32 cellular contexts compared by ENCODE assay signal in genomic region chr3:70312336-70312735, GRCh38. TPM values are rescaled to one million over a fixed set of nuclear protein-coding genes. Genes with fewer than 3 reads are reported as not detected.
"Had no signal": no experiment of that assay in that cellular context is flagged by ENCODE, and none has a peak within 500 bp of the region (broad histone marks: within the 10 kb centered on the region; RNA-seq: fewer than 3 reads in every experiment).

Gene MDFIC2 (minus strand): TSS chr3:70312638. CDS start chr3:70311973, 665 bp downstream.

- H3K4me1 ChIP-seq: heart left ventricle, right atrium auricular region, suprapubic skin, tibial nerve, uterus had no signal

- H3K27me3 Mint-ChIP-seq: activated CD4-positive, alpha-beta memory T cell treated with anti-CD3 and anti-CD28 coated beads for 36 hours; activated CD4-positive, alpha-beta T cell treated with anti-CD3 and anti-CD28 coated beads, Interleukin-2, amount 10 ng/mL, durations not matched to agents 24 days and 14 days; activated naive CD8-positive, alpha-beta T cell treated with anti-CD3 and anti-CD28 coated beads, Interleukin-2, amount 50 U/mL, for 24 hours; activated T-cell treated with anti-CD3 and anti-CD28 coated beads, Interleukin-2, amount 50 U/mL, for 24 hours had no signal

- H3K36me3 Mint-ChIP-seq: activated CD4-positive, alpha-beta memory T cell treated with anti-CD3 and anti-CD28 coated beads for 36 hours; naive thymus-derived CD8-positive, alpha-beta T cell had no signal

- ATAC-seq: activated naive CD8-positive, alpha-beta T cell treated with anti-CD3 and anti-CD28 coated beads, Interleukin-2, amount 50 U/mL, for 24 hours; esophagus mucosa; heart left ventricle; left ventricle myocardium superior; naive thymus-derived CD8-positive, alpha-beta T cell; T-helper 17 cell had no signal

- H3K36me3 ChIP-seq: heart left ventricle, right atrium auricular region, suprapubic skin, tibial nerve, uterus, WERI-Rb-1 had no signal

- H3K27ac Mint-ChIP-seq: activated CD4-positive, alpha-beta memory T cell treated with anti-CD3 and anti-CD28 coated beads for 36 hours; activated CD4-positive, alpha-beta T cell treated with anti-CD3 and anti-CD28 coated beads, Interleukin-2, amount 10 ng/mL, durations not matched to agents 24 days and 14 days; activated naive CD8-positive, alpha-beta T cell treated with anti-CD3 and anti-CD28 coated beads, Interleukin-2, amount 50 U/mL, for 24 hours; activated T-cell treated with anti-CD3 and anti-CD28 coated beads, Interleukin-2, amount 50 U/mL, for 24 hours; naive thymus-derived CD8-positive, alpha-beta T cell; T-helper 17 cell had no signal

- H3K4me2 ChIP-seq: smooth muscle cell had no signal

- DNase-seq: activated CD4-positive, alpha-beta memory T cell treated with anti-CD3 and anti-CD28 coated beads for 36 hours; activated CD4-positive, alpha-beta T cell treated with anti-CD3 and anti-CD28 coated beads, Interleukin-2, amount 10 ng/mL, durations not matched to agents 24 days and 14 days; activated CD4-positive, CD25-positive, alpha-beta regulatory T cell treated with anti-CD3 and anti-CD28 coated beads, Interleukin-2, amount 50 U/mL, for 72 hours; activated CD8-positive, alpha-beta memory T cell treated with anti-CD3 and anti-CD28 coated beads, Interleukin-2, amount 50 U/mL, for 48 hours; activated gamma-delta T cell treated with Interleukin-2 at 50 U/mL for 16 hours; activated naive CD4-positive, alpha-beta T cell treated with anti-CD3 and anti-CD28 coated beads, Interleukin-2, amount 50 U/mL, for 16 hours; activated naive CD8-positive, alpha-beta T cell treated with anti-CD3 and anti-CD28 coated beads, Interleukin-2, amount 50 U/mL, for 24 hours; activated T-cell treated with anti-CD3 and anti-CD28 coated beads, Interleukin-2, amount 50 U/mL, for 24 hours; amygdala; central memory CD4-positive, alpha-beta T cell; foreskin fibroblast; heart left ventricle; hypothalamus; islet precursor cell; left ventricle myocardium superior; midbrain; naive thymus-derived CD8-positive, alpha-beta T cell; nucleus accumbens; stimulated activated CD4-positive, alpha-beta T cell treated with anti-CD3 and anti-CD28 coated beads, Interleukin-1b, Interleukin-23, amount 100 ng/mL, for 48 hours; stimulated activated naive CD4-positive, alpha-beta T cell; T-helper 17 cell; T1000; uterus; WERI-Rb-1 had no signal

- H3K27me3 ChIP-seq: right atrium auricular region, suprapubic skin, tibial nerve, uterus had no signal

- H3K4me3 ChIP-seq: heart left ventricle, right atrium auricular region, smooth muscle cell, suprapubic skin, tibial nerve, uterus had no signal

- H3K27ac ChIP-seq: heart left ventricle, right atrium auricular region, suprapubic skin, tibial nerve, uterus, WERI-Rb-1 had no signal

- H3K4me3 Mint-ChIP-seq: activated CD4-positive, alpha-beta memory T cell treated with anti-CD3 and anti-CD28 coated beads for 36 hours; activated CD4-positive, alpha-beta T cell treated with anti-CD3 and anti-CD28 coated beads, Interleukin-2, amount 10 ng/mL, durations not matched to agents 24 days and 14 days; activated naive CD8-positive, alpha-beta T cell treated with anti-CD3 and anti-CD28 coated beads, Interleukin-2, amount 50 U/mL, for 24 hours; activated T-cell treated with anti-CD3 and anti-CD28 coated beads, Interleukin-2, amount 50 U/mL, for 24 hours; naive thymus-derived CD8-positive, alpha-beta T cell; neural crest cell; T-helper 17 cell had no signal

- H3K9me3 Mint-ChIP-seq: activated CD4-positive, alpha-beta memory T cell treated with anti-CD3 and anti-CD28 coated beads for 36 hours; activated CD4-positive, alpha-beta T cell treated with anti-CD3 and anti-CD28 coated beads, Interleukin-2, amount 10 ng/mL, durations not matched to agents 24 days and 14 days; activated naive CD8-positive, alpha-beta T cell treated with anti-CD3 and anti-CD28 coated beads, Interleukin-2, amount 50 U/mL, for 24 hours; activated T-cell treated with anti-CD3 and anti-CD28 coated beads, Interleukin-2, amount 50 U/mL, for 24 hours; neural crest cell had no signal

- H3K9me3 ChIP-seq: heart left ventricle, right atrium auricular region, suprapubic skin, tibial nerve, uterus had no signal

- H3K4me1 Mint-ChIP-seq: activated CD4-positive, alpha-beta T cell treated with anti-CD3 and anti-CD28 coated beads, Interleukin-2, amount 10 ng/mL, durations not matched to agents 24 days and 14 days; activated naive CD8-positive, alpha-beta T cell treated with anti-CD3 and anti-CD28 coated beads, Interleukin-2, amount 50 U/mL, for 24 hours; naive thymus-derived CD8-positive, alpha-beta T cell; T-helper 17 cell had no signal

RNA-seq across cellular contexts. Expression of gene MDFIC2, which starts in this region (rescaled TPM):
- total RNA-seq: activated CD4-positive, alpha-beta memory T cell treated with anti-CD3 and anti-CD28 coated beads for 36 hours; activated CD4-positive, alpha-beta T cell treated with anti-CD3 and anti-CD28 coated beads, Interleukin-2, amount 10 ng/mL, durations not matched to agents 24 days and 14 days; esophagus mucosa; heart left ventricle; left ventricle myocardium superior; lung microvascular endothelial cell; naive thymus-derived CD8-positive, alpha-beta T cell; neural crest cell; pulmonary artery endothelial cell; right atrium auricular region; smooth muscle cell; suprapubic skin; T-helper 17 cell; tibial nerve; uterus had no signal
- polyA plus RNA-seq: heart left ventricle; naive thymus-derived CD8-positive, alpha-beta T cell; smooth muscle cell had no signal
